ENCODE assay signal across 1 cellular context in genomic region chr2:109681633-109682032, GRCh38.
TF ChIP-seq lines count a peak whose summit lies in the region.

No MANE protein-coding gene starts in this region.

TF ChIP-seq in HepG2, 621 proteins besides CTCF, POLR2A, EP300 and RAD21 (continued from another document and continues in another):
- TF ChIP-seq KIAA2018 (CRISPR knock-in tag; IDR thresholded peaks at IDR 0.05; ENCODE audit: borderline replicate concordance) (no peak), TBX3 (IDR thresholded peaks at IDR 0.05; ENCODE audit: borderline replicate concordance) (no peak), DNMT3B (CRISPR knock-in tag; conservative IDR thresholded peaks at IDR 0.05) (no peak), ZBTB14 (CRISPR knock-in tag; IDR thresholded peaks at IDR 0.05) (no peak), FLYWCH1 (CRISPR knock-in tag; IDR thresholded peaks at IDR 0.05) (no peak), NFRKB (IDR thresholded peaks at IDR 0.05) (no peak), HOMEZ (CRISPR knock-in tag; IDR thresholded peaks at IDR 0.05; ENCODE audit: low read depth) (no peak), TFDP1 (CRISPR knock-in tag; IDR thresholded peaks at IDR 0.05; ENCODE audit: borderline replicate concordance) (no peak), LRRFIP1 (CRISPR knock-in tag; conservative IDR thresholded peaks at IDR 0.05) (no peak), TFAP4 (IDR thresholded peaks at IDR 0.05; ENCODE audit: borderline replicate concordance, low read depth) (no peak), ATF2 (CRISPR knock-in tag; IDR thresholded peaks at IDR 0.05) (no peak), ZNF281 (CRISPR knock-in tag; IDR thresholded peaks at IDR 0.05; ENCODE audit: borderline replicate concordance) (no peak), ZNF10 (CRISPR knock-in tag; IDR thresholded peaks at IDR 0.05; ENCODE audit: borderline replicate concordance, low read depth) (no peak), ZNF615 (CRISPR knock-in tag; IDR thresholded peaks at IDR 0.05; ENCODE audit: borderline replicate concordance) (no peak), ZNF782 (CRISPR knock-in tag; IDR thresholded peaks at IDR 0.05; ENCODE audit: borderline replicate concordance) (no peak), DBP (CRISPR knock-in tag; IDR thresholded peaks at IDR 0.05; ENCODE audit: not compliant biosample characterization) (no peak), PPARG (CRISPR knock-in tag; conservative IDR thresholded peaks at IDR 0.05) (no peak), FOSL1 (CRISPR knock-in tag; IDR thresholded peaks at IDR 0.05; ENCODE audit: borderline replicate concordance) (no peak), ZNF18 (CRISPR knock-in tag; IDR thresholded peaks at IDR 0.05; ENCODE audit: insufficient replicate concordance) (no peak), ZNF263 (CRISPR knock-in tag; IDR thresholded peaks at IDR 0.05) (0 out of 2 replicates have a peak, but pooled peaks have one; percentile 17), ATF1 (CRISPR knock-in tag; IDR thresholded peaks at IDR 0.05) (no peak), RELA (CRISPR knock-in tag; IDR thresholded peaks at IDR 0.05) (no peak)
